Comparison of ENCODE assay signal across 8 cellular contexts in genomic region chr6:30646450-30647038, GRCh38. TPM values are rescaled to one million over a fixed set of nuclear protein-coding genes. Genes with fewer than 3 reads are reported as not detected.
DNase-seq lines count a peak whose midpoint lies in the region; ATAC-seq and TF ChIP-seq lines count a peak whose summit lies in the region.

No MANE protein-coding gene starts in this region.

- ATAC-seq in HG02759 (IDR thresholded peaks at IDR 0.05; ENCODE audit: unreplicated experiment), result peak; percentile 65
- ATAC-seq in T-cell (replicated peaks in 1 of 4), result no peak
- ATAC-seq in lower lobe of right lung, result peak in 1 of 2 donors; percentile 95
- no peak for ATAC-seq in HG02588 (IDR thresholded peaks at IDR 0.05; ENCODE audit: unreplicated experiment)

- no peaks in the 10 kb centered on the region for H3K9me3 ChIP-seq in lower lobe of right lung

- peaks cover 16% of the 10 kb centered on the region for H3K4me1 ChIP-seq in lower lobe of right lung

- H3K36me3 ChIP-seq in lower lobe of right lung, result peaks cover 34% of the 10 kb centered on the region

- POLR2A ChIA-PET in T-cell (lab: Charles Lee), result interaction anchor here in 1 of 2 donors (0.6 kb wide), 2 partner anchors 20 to 44 kb away, joined by 3 to 5 read pairs; no protein-coding TSS in a partner anchor

- intact Hi-C loops in lower lobe of right lung (cut with DNase I), result no loop called here

- no peaks in the 10 kb centered on the region for H3K27me3 ChIP-seq in lower lobe of right lung (ENCODE audit: low read depth)

- no peaks in the 10 kb centered on the region for H3K9me3 Mint-ChIP-seq in T-cell

- peaks cover 8% of the 10 kb centered on the region for H3K36me3 Mint-ChIP-seq in T-cell

- DNase-seq in AML-193 (lab: John Stamatoyannopoulos, UW), result peak; percentile 93 to 97
- peak in 28 of 34 experiments; percentile 86 to 94 (median 92) for DNase-seq in T-cell
- DNase-seq in lower lobe of right lung, result peak; percentile 97
- peak; percentile 82 to 88 for DNase-seq in stimulated activated CD8-positive, alpha-beta memory T cell treated with anti-CD3 and anti-CD28 coated beads, Interleukin-2, amount 100 ng/mL, for 1 hour (ENCODE audit: low read depth in 2 of 2)
- DNase-seq in cerebellar cortex (ENCODE audit: low spot score), result no peak

- H3K4me1 Mint-ChIP-seq in T-cell, result peaks cover 25 to 33% (median 29%) of the 10 kb centered on the region in 3 donors

- peak overlapping the region; percentile 89 to 91 for H3K27ac Mint-ChIP-seq in T-cell

- no peak for TF ChIP-seq CTCF in lower lobe of right lung (IDR thresholded peaks at IDR 0.05)

- peak overlapping the region; percentile 95 for H3K4me3 ChIP-seq in lower lobe of right lung

- H3K27ac ChIP-seq in cingulate gyrus (ENCODE audit: low read depth, low read length) (peak overlapping the region; percentile 87), lower lobe of right lung (peak overlapping the region; percentile 89)

- CTCF ChIA-PET in T-cell (lab: Charles Lee), result interaction anchor here in 1 of 2 donors (0.5 to 0.9 kb wide), 3 partner anchors 17 to 135 kb away, joined by 3 to 4 read pairs (median 3); no protein-coding TSS in a partner anchor

- no peaks in the 10 kb centered on the region for H3K27me3 Mint-ChIP-seq in T-cell

- H3K4me3 Mint-ChIP-seq in T-cell, result peak overlapping the region; percentile 81 to 89 (median 85)

RNA-seq across cellular contexts. Expression of gene C6orf136, which starts 0.4 kb away (rescaled TPM):
- total RNA-seq in T-cell (10 to 100 TPM; 24.5 to 39.8 (median 31.4) TPM), lower lobe of right lung (19.9 TPM)

RNA-seq across cellular contexts. Expression of gene ATAT1, which starts 19.9 kb away (rescaled TPM):
- total RNA-seq in T-cell (10 to 100 TPM in 4 of 5 donors, 1 to 10 TPM in 1; 6.9 to 11.8 (median 10.4) TPM), lower lobe of right lung (8.9 TPM)

RNA-seq across cellular contexts. Expression of gene DHX16, which starts 26.3 kb away (rescaled TPM):
- total RNA-seq in T-cell, result 10 to 100 TPM; 29.0 to 51.9 (median 46.2) TPM
- total RNA-seq in lower lobe of right lung, result 28.4 TPM

RNA-seq across cellular contexts. Expression of gene MRPS18B, which starts 28.9 kb away (rescaled TPM):
- total RNA-seq in T-cell (10 to 100 TPM; 20.7 to 55.5 (median 50.2) TPM), lower lobe of right lung (55.0 TPM)

RNA-seq across cellular contexts. Expression of gene PPP1R10, which starts 29.5 kb away (rescaled TPM):
- total RNA-seq in T-cell (100 to 1,000 TPM; 104 to 170 (median 163) TPM), lower lobe of right lung (68.8 TPM)
